In genomic region chr5:135032613-135033025, GRCh38 we compare ENCODE assay signal across 1 cellular context.
TF ChIP-seq lines count a peak whose summit lies in the region.

No MANE protein-coding gene starts in this region.

TF ChIP-seq in HCT116, 20 proteins besides CTCF, POLR2A, EP300 and RAD21 (continued from another document):
- TF ChIP-seq ATF3 (IDR thresholded peaks at IDR 0.05) (no peak), SP1 (IDR thresholded peaks at IDR 0.05; ENCODE audit: low read depth) (no peak), TCF7L2 (IDR thresholded peaks at IDR 0.05; ENCODE audit: borderline replicate concordance, extremely low read depth, insufficient read depth, insufficient read length) (no peak), ZFX (IDR thresholded peaks at IDR 0.05) (no peak), ELF1 (IDR thresholded peaks at IDR 0.05; ENCODE audit: borderline replicate concordance, low read depth) (no peak), MAX (IDR thresholded peaks at IDR 0.05) (no peak)
